ENCODE assay signal across 8 cellular contexts in the genomic region with DNA sequence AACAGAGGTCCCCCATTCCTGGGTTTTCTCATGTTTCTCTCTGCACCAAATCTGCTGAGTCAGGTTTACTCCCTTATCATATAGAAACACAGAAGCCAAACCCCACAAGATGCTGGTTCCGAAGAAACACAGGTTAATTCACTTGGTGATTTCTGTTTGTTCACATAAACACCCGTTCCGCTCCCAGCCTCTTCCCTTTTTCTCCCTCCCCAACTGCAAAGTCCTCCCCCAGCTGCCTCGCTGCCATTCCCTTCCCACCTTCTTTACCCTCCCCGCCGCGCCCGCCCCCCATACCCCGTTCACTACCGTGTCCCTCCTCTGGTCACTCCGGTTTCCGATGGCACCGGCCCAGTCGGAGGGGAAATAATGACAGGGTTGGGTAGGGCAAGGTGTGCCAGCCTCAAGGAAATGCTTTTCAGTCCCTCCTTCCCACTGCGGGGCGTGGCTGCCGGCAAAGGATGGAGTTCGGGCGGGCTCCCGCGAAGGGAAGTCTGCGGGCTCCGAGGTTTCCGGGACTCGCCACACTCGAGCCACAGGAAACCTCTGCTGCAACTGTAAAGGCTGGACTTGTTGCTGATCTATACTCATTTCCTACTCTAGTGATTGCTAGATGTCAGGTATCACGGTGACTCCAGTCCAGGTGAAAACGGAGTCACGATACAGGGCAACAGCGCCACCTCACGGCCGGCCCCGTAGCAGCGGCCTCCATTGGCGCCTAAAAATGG. TPM values are rescaled to one million over a fixed set of nuclear protein-coding genes. Genes with fewer than 3 reads are reported as not detected.
A peak's percentile ranks its signal among the peaks of the same experiment; 100 is the strongest.
DNase-seq lines count a peak whose midpoint lies in the region; ATAC-seq, FAIRE-seq and TF ChIP-seq lines count a peak whose summit lies in the region.

A gene with protein sequence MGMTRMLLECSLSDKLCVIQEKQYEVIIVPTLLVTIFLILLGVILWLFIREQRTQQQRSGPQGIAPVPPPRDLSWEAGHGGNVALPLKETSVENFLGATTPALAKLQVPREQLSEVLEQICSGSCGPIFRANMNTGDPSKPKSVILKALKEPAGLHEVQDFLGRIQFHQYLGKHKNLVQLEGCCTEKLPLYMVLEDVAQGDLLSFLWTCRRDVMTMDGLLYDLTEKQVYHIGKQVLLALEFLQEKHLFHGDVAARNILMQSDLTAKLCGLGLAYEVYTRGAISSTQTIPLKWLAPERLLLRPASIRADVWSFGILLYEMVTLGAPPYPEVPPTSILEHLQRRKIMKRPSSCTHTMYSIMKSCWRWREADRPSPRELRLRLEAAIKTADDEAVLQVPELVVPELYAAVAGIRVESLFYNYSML (minus strand): TSS at position 393 of the 725 bp plus-strand sequence. CDS start 39,434 bp downstream, outside the sequence.

- ATAC-seq in GM19025 (IDR thresholded peaks at IDR 0.05; ENCODE audit: low read depth, unreplicated experiment) (peak; percentile 61), IMR-90 (ENCODE audit: low read depth) (peak; percentile 90), RWPE2 (ENCODE audit: low read depth) (peak; percentile 92), Right ventricle myocardium superior (ENCODE audit: poor library complexity) (peak; percentile 53), pancreas (peak; percentile 89 to 97 (median 92))

- H2AFZ ChIP-seq in IMR-90 (replicated peaks; ENCODE audit: low read length, poor library complexity), result peak within 1 kb of the TSS; percentile 98

- H3K9me3 ChIP-seq in AG04450 (ENCODE audit: control insufficient read depth, insufficient read depth, low read length) (no peaks in the 10 kb centered on the region), IMR-90 (ENCODE audit: control insufficient read depth, insufficient read depth, low read length) (no peaks in the 10 kb centered on the region), RWPE2 (ENCODE audit: severe bottlenecking) (no peaks in the 10 kb centered on the region), pancreas (no peaks in the 10 kb centered on the region), tibial artery (no peaks in the 10 kb centered on the region)

- POLR2A ChIA-PET in AG04450 (lab: Yijun Ruan, JAX), result no interaction called here
- POLR2A ChIA-PET in IMR-90 (lab: Charles Lee; ENCODE audit: unreplicated experiment), result no interaction called here

- H2BK20ac ChIP-seq in IMR-90 (ENCODE audit: low read depth, low read length), result no peak within 1 kb of the TSS

- H3K18ac ChIP-seq in IMR-90 (ENCODE audit: low read depth, low read length), result no peak within 1 kb of the TSS

- H3K36me3 ChIP-seq in IMR-90 (ENCODE audit: control insufficient read depth, insufficient read depth, low read length) (no peaks in the 10 kb centered on the region), RWPE2 (ENCODE audit: low read depth) (no peaks in the 10 kb centered on the region), pancreas (no peaks in the 10 kb centered on the region), tibial artery (no peaks in the 10 kb centered on the region)

- 0 out of 2 replicates have a peak, but pooled peaks have one; percentile 22 for TF ChIP-seq POLR2A in IMR-90 (IDR thresholded peaks at IDR 0.05; ENCODE audit: low read depth, low read length)

- CTCF ChIA-PET in AG04450 (lab: Charles Lee), result interaction anchor here (0.6 to 1.0 kb wide), 4 partner anchors 23 to 328 kb away, joined by 4 to 5 read pairs (median 4); no protein-coding TSS in a partner anchor
- CTCF ChIA-PET in IMR-90 (lab: Yijun Ruan, JAX), result no interaction called here
- CTCF ChIA-PET in activated naive CD4-positive, alpha-beta T cell treated with anti-CD3 and anti-CD28 coated beads for 36 hours (lab: Charles Lee), result no interaction called here

- H3K14ac ChIP-seq in IMR-90 (replicated peaks; ENCODE audit: low read depth, low read length), result no peak within 1 kb of the TSS

- no peak for DNase-seq in AG04450 (ENCODE audit: low read depth, low spot score)
- peak; percentile 8 for DNase-seq in IMR-90
- DNase-seq in RWPE2 (ENCODE audit: low spot score), result peak; percentile 61
- DNase-seq in activated naive CD4-positive, alpha-beta T cell treated with anti-CD3 and anti-CD28 coated beads for 36 hours, result peak; percentile 86
- DNase-seq in Right ventricle myocardium superior, result peak; percentile 60
- DNase-seq in pancreas, result peak; percentile 28 to 87 (median 62)
- peak in 1 of 2 donors; percentile 27 for DNase-seq in tibial artery

- H3K27ac Mint-ChIP-seq in activated naive CD4-positive, alpha-beta T cell treated with anti-CD3 and anti-CD28 coated beads for 36 hours, result no peak within 1 kb of the TSS

- no TSS peak for BruUV-seq in IMR-90 (replicated peaks; lab: Mats Ljungman, UMichigan)

- TF ChIP-seq RAD21 in IMR-90 (IDR thresholded peaks at IDR 0.05; ENCODE audit: low read length), result peak; percentile 84

- no peak within 1 kb of the TSS for H3K4ac ChIP-seq in IMR-90 (ENCODE audit: low read depth, low read length)

- no peak within 1 kb of the TSS for H3K23ac ChIP-seq in IMR-90 (ENCODE audit: low read depth, low read length)

- TF ChIP-seq CTCF in AG04450 (IDR thresholded peaks at IDR 0.05; ENCODE audit: low read depth, low read length), result peak; percentile 91
- peak; percentile 85 for TF ChIP-seq CTCF in IMR-90 (conservative IDR thresholded peaks at IDR 0.05; ENCODE audit: low read depth, low read length)
- TF ChIP-seq CTCF in RWPE2 (IDR thresholded peaks at IDR 0.05; ENCODE audit: poor library complexity, severe bottlenecking), result peak; percentile 85
- peak; percentile 77 to 91 (median 79) for TF ChIP-seq CTCF in pancreas (IDR thresholded peaks at IDR 0.05)
- peak; percentile 39 to 64 for TF ChIP-seq CTCF in tibial artery (IDR thresholded peaks at IDR 0.05)

- in situ Hi-C loops in IMR-90 (cut with MboI; ENCODE audit: low sequenced_read_pairs), result no loop called here

- peaks cover 20% of the 10 kb centered on the region for H3K4me1 Mint-ChIP-seq in activated naive CD4-positive, alpha-beta T cell treated with anti-CD3 and anti-CD28 coated beads for 36 hours (ENCODE audit: low read depth)

- FAIRE-seq in pancreas (lab: Jason Lieb, UNC), result no peak

- no peak within 1 kb of the TSS for H2BK5ac ChIP-seq in IMR-90 (ENCODE audit: low read depth, low read length, poor library complexity, severe bottlenecking)

- WGBS in IMR-90 (ENCODE audit: extremely low coverage in 2 of 2, insufficient read length in 1 of 2), 2 experiments, result 1% methylated on average over 20 of the region's 35 CpGs; no CpG with 5 or more reads in 1 of the 2 experiments
- 1% methylated on average over 35 of the region's 35 CpGs for WGBS in pancreas, 2 donors

- dilution Hi-C loops in IMR-90 (cut with HindIII; ENCODE audit: low sequenced_read_pairs, unreplicated experiment), result no loop called here

- no peak within 1 kb of the TSS for H3K9ac ChIP-seq in IMR-90 (ENCODE audit: low read depth, low read length)

- no peak within 1 kb of the TSS for H3K56ac ChIP-seq in IMR-90 (ENCODE audit: extremely low read depth, insufficient read depth, low read length)

- no peak within 1 kb of the TSS for H4K91ac ChIP-seq in IMR-90 (ENCODE audit: insufficient read depth, low read depth, low read length)

- no peak within 1 kb of the TSS for H4K8ac ChIP-seq in IMR-90 (ENCODE audit: low read depth in 2 of 2, low read length in 2 of 2)

- H3K27ac ChIP-seq in AG04450 (ENCODE audit: low read depth, low read length) (no peak within 1 kb of the TSS), IMR-90 (ENCODE audit: insufficient read depth, low read length) (no peak within 1 kb of the TSS), RWPE2 (ENCODE audit: poor library complexity, severe bottlenecking) (peak within 1 kb of the TSS; percentile 57), pancreas (no peak within 1 kb of the TSS), tibial artery (no peak within 1 kb of the TSS)

- H2AK9ac ChIP-seq in IMR-90 (replicated peaks; ENCODE audit: low read depth, low read length, poor library complexity), result peak within 1 kb of the TSS; percentile 89

- peaks cover 3% of the 10 kb centered on the region for H3K27me3 ChIP-seq in AG04450 (ENCODE audit: control insufficient read depth, insufficient read depth, low read length)
- peaks cover 10% of the 10 kb centered on the region for H3K27me3 ChIP-seq in IMR-90 (ENCODE audit: control insufficient read depth, insufficient read depth, low read length)
- H3K27me3 ChIP-seq in RWPE2 (ENCODE audit: insufficient read depth, poor library complexity, severe bottlenecking), result no peaks in the 10 kb centered on the region
- no peaks in the 10 kb centered on the region for H3K27me3 ChIP-seq in pancreas
- peaks cover 0 to 27% of the 10 kb centered on the region in 2 donors for H3K27me3 ChIP-seq in tibial artery

- no peaks in the 10 kb centered on the region for H3K9me3 Mint-ChIP-seq in activated naive CD4-positive, alpha-beta T cell treated with anti-CD3 and anti-CD28 coated beads for 36 hours

- H2AK5ac ChIP-seq in IMR-90 (ENCODE audit: low read depth, low read length), result no peak within 1 kb of the TSS

- peak within 1 kb of the TSS; percentile 97 for H3K4me2 ChIP-seq in IMR-90 (ENCODE audit: low read depth, low read length)

- no peaks in the 10 kb centered on the region for H3K36me3 Mint-ChIP-seq in activated naive CD4-positive, alpha-beta T cell treated with anti-CD3 and anti-CD28 coated beads for 36 hours (ENCODE audit: low read depth)

- no peaks in the 10 kb centered on the region for H4K20me1 ChIP-seq in IMR-90 (ENCODE audit: insufficient read depth, low read length)

- H3K4me3 ChIP-seq in AG04450 (ENCODE audit: low read depth, low read length) (peak within 1 kb of the TSS; percentile 63), IMR-90 (ENCODE audit: insufficient read depth, low read depth, low read length) (peak within 1 kb of the TSS; percentile 73), RWPE2 (ENCODE audit: severe bottlenecking) (peak within 1 kb of the TSS; percentile 44), pancreas (peak within 1 kb of the TSS; percentile 2 to 55 (median 36)), tibial artery (peak within 1 kb of the TSS; percentile 33 to 51)

- H3K4me3 Mint-ChIP-seq in activated naive CD4-positive, alpha-beta T cell treated with anti-CD3 and anti-CD28 coated beads for 36 hours, result peak within 1 kb of the TSS; percentile 68

- no peak within 1 kb of the TSS for H4K5ac ChIP-seq in IMR-90 (ENCODE audit: low read depth, low read length)

- intact Hi-C loops in IMR-90 (cut with micrococcal nuclease) (loop anchor here (1.0 to 2.0 kb wide), 5 partner anchors 65 to 437 kb away; no protein-coding TSS in a partner anchor), Right ventricle myocardium superior (cut with DNase I) (no loop called here), pancreas (cut with DNase I) (no loop called here), tibial artery (cut with DNase I; ENCODE audit: low total_unique reads) (no loop called here)
- intact Hi-C loops in activated naive CD4-positive, alpha-beta T cell treated with anti-CD3 and anti-CD28 coated beads for 36 hours (cut with micrococcal nuclease), result loop anchor here (1.0 to 10.0 kb wide), 10 partner anchors 48 to 932 kb away; a partner anchor contains a TSS

- H3K4me1 ChIP-seq in IMR-90 (ENCODE audit: control insufficient read depth, insufficient read depth, low read length), result no peaks in the 10 kb centered on the region
- H3K4me1 ChIP-seq in RWPE2 (ENCODE audit: insufficient read depth, poor library complexity, severe bottlenecking), result no peaks in the 10 kb centered on the region
- no peaks in the 10 kb centered on the region for H3K4me1 ChIP-seq in pancreas
- H3K4me1 ChIP-seq in tibial artery, result peaks cover 0 to 10% (median 9%) of the 10 kb centered on the region in 4 donors

- peaks cover 34% of the 10 kb centered on the region for H3K27me3 Mint-ChIP-seq in activated naive CD4-positive, alpha-beta T cell treated with anti-CD3 and anti-CD28 coated beads for 36 hours (ENCODE audit: low read depth)

- H2BK15ac ChIP-seq in IMR-90 (ENCODE audit: low read depth, low read length), result no peak within 1 kb of the TSS

- no peaks in the 10 kb centered on the region for H3K79me1 ChIP-seq in IMR-90 (ENCODE audit: low read depth in 1 of 2, low read length in 2 of 2)

- H2BK120ac ChIP-seq in IMR-90 (ENCODE audit: low read depth, low read length), result no peak within 1 kb of the TSS

- H3K9me1 ChIP-seq in IMR-90 (ENCODE audit: insufficient read depth, low read length), result no peaks in the 10 kb centered on the region

RNA-seq across cellular contexts. Expression of the gene that starts here (rescaled TPM):
- polyA plus RNA-seq in AG04450 (2011; rRNA removed) (0.02 and 0.14 TPM in 2 replicates), IMR-90 (2012; rRNA removed) (0.34 and 0.36 TPM in 2 replicates), pancreas (under 1 TPM; 0.04 to 0.07 TPM)
- 0.61 TPM in 1 of 2 replicates, not detected in the other for polyA minus RNA-seq in AG04450 (2011; rRNA and poly(A)+ RNA removed)
- total RNA-seq in IMR-90 (2012; rRNA removed) (0.72 and 1.1 TPM in 2 replicates), Right ventricle myocardium superior (not detected), pancreas (under 1 TPM in 4 of 6 donors, not detected in 2; 0.12 to 0.55 (median 0.23) TPM)
- polyA plus RNA-seq in IMR-90 (2012; cell fraction: cytosol; rRNA removed), result 0.15 and 0.21 TPM in 2 replicates
- 0.18 and 0.36 TPM in 2 replicates for polyA plus RNA-seq in IMR-90 (2012; cell fraction: nucleus; rRNA removed; ENCODE audit: low replicate concordance)
- not detected for total RNA-seq in activated naive CD4-positive, alpha-beta T cell treated with anti-CD3 and anti-CD28 coated beads for 36 hours

Comparison
In these comparisons a context has a peak if more than half of its experiments do, and no peak if none do; other contexts are left out.
1. Peak in DNase-seq in activated naive CD4-positive, alpha-beta T cell treated with anti-CD3 and anti-CD28 coated beads for 36 hours; RNA of the gene not detected or under 1 TPM.
2. Peak in DNase-seq and ATAC-seq in Right ventricle myocardium superior; RNA of the gene not detected or under 1 TPM.
3. Peak in DNase-seq, ATAC-seq and H3K4me3 ChIP-seq in pancreas; RNA of the gene not detected or under 1 TPM.
4. intact Hi-C loops: an anchor here in IMR-90 (1.0 to 2.0 kb wide) and activated naive CD4-positive, alpha-beta T cell treated with anti-CD3 and anti-CD28 coated beads for 36 hours (1.0 to 10.0 kb wide); none called in Right ventricle myocardium superior, pancreas and tibial artery.